In the genomic region with DNA sequence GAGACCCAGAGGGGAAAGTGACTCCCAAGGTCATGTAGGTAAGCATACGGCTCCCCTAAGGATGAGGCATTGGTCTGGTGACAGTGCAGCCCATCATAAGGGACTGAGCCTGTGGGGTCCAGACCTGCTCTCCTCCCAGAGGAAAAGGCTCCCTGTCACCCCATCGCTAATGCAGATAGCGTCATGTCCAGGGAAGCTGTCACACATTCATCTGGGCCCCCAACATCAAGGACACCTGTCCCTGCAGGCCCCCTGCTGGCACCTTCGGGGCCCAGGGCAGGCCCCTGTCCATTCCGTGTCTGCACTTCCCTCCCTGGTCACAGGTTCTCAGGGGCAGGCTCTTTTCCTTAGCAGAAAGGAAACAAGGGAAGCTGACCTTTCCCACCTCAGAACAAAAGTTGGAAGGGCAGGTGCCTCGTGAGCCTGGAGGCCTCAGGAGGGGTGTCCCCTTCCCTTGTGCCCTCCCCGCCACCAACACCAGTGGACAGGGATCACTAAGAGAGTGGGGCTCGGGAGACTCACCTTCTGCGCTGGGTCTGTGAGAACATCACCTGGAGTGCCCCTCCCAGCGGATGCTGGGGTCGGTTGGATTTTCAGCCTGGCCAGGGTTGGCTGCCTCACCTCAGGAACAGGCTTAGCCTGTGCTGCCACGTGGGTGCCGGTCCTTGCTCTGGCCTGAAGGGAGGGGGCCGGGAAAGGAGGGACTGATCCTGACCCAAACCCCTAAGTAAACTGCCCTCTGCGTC, we compare ENCODE assay signal across 9 cellular contexts. TPM values are rescaled to one million over a fixed set of nuclear protein-coding genes. Genes with fewer than 3 reads are reported as not detected.
DNase-seq lines count a peak whose midpoint lies in the region; ATAC-seq, FAIRE-seq and TF ChIP-seq lines count a peak whose summit lies in the region.
"Had no signal": no experiment of that assay in that cellular context is flagged by ENCODE, and none has a peak within 500 bp of the region (broad histone marks: within the 10 kb centered on the region; RNA-seq: fewer than 3 reads in every experiment).

No MANE protein-coding gene starts in this region.

- H3K9me3 ChIP-seq in endothelial cell of umbilical vein (replicated peaks; ENCODE audit: control insufficient read depth, insufficient read depth, low read length) (no peaks in the 10 kb centered on the region), neutrophil (no peaks in the 10 kb centered on the region), MM.1S (replicated peaks; ENCODE audit: insufficient read depth, low read length) (no peaks in the 10 kb centered on the region)

- H3K27me3 ChIP-seq in endothelial cell of umbilical vein (ENCODE audit: control insufficient read depth in 2 of 2, insufficient read depth in 2 of 2, low read length in 2 of 2) (no peaks in the 10 kb centered on the region), neutrophil (no peaks in the 10 kb centered on the region), MM.1S (replicated peaks; ENCODE audit: insufficient read depth, low read length) (no peaks in the 10 kb centered on the region)

- CTCF ChIA-PET in endothelial cell of umbilical vein (lab: Charles Lee), result interaction anchor here (0.9 to 2.5 kb wide), 6 partner anchors 10 to 75 kb away, joined by 4 to 9 read pairs (median 5); partner anchors contain the start of gene LASP1

- H3F3A ChIP-seq in MM.1S (ENCODE audit: insufficient read depth, low read length), result no peaks in the 10 kb centered on the region

- TF ChIP-seq CTCF in endothelial cell of umbilical vein (IDR thresholded peaks at IDR 0.05; ENCODE audit: extremely low read depth in 1 of 2, insufficient read depth in 1 of 2, low read depth in 1 of 2, low read length in 2 of 2), result peak in 1 of 2 donors; percentile 24
- TF ChIP-seq CTCF in neutrophil (IDR thresholded peaks at IDR 0.05), result no peak
- no peak for TF ChIP-seq CTCF in MM.1S (IDR thresholded peaks at IDR 0.05; ENCODE audit: low read length)

- H3K27ac ChIP-seq in endothelial cell of umbilical vein (ENCODE audit: insufficient read depth, low read depth, low read length) (peak overlapping the region; percentile 24), neutrophil (peak overlapping the region; percentile 96), MM.1S (ENCODE audit: low read length) (no peak overlapping the region)

- H3K4me3 ChIP-seq in endothelial cell of umbilical vein (replicated peaks in 1 of 3; ENCODE audit: insufficient read depth in 1 of 3, low read depth in 1 of 3, low read length in 3 of 3) (no peak overlapping the region), neutrophil (ENCODE audit: low read depth in 1 of 2, low read length in 1 of 2) (no peak overlapping the region), MM.1S (ENCODE audit: low read length) (no peak overlapping the region)

- no peaks in the 10 kb centered on the region for H3K9me2 ChIP-seq in MM.1S (replicated peaks; ENCODE audit: insufficient read depth, low read length)

- FAIRE-seq in endothelial cell of umbilical vein (lab: Jason Lieb, UNC), result peak; percentile 68

- BruUV-seq in endothelial cell of umbilical vein (replicated peaks; lab: Mats Ljungman, UMichigan), result no TSS peak

- peak overlapping the region; percentile 59 for H3K27ac Mint-ChIP-seq in stimulated activated naive CD8-positive, alpha-beta T cell treated with anti-CD3 and anti-CD28 coated beads, Interleukin-15, Interleukin-2, amounts not matched to agents 100 ng/mL and 50 ng/mL, for 24 hours

- peaks cover 32% of the 10 kb centered on the region for H3K4me1 ChIP-seq in endothelial cell of umbilical vein (ENCODE audit: control insufficient read depth, extremely low read depth, insufficient read depth, low read length)
- peaks cover 56 to 68% of the 10 kb centered on the region in 2 experiments for H3K4me1 ChIP-seq in neutrophil (ENCODE audit: control insufficient read depth in 1 of 2, insufficient read depth in 1 of 2, low read depth in 1 of 2, low read length in 1 of 2)
- H3K4me1 ChIP-seq in MM.1S (ENCODE audit: low read length), result no peaks in the 10 kb centered on the region

- intact Hi-C loops in endothelial cell of umbilical vein (cut with micrococcal nuclease), result loop anchor here (2.0 kb wide), 1 partner anchor 37 kb away; the partner anchor contains the start of gene LASP1

- no peak overlapping the region for H2AFZ ChIP-seq in endothelial cell of umbilical vein (ENCODE audit: low read depth, low read length)
- H2AFZ ChIP-seq in MM.1S (ENCODE audit: low read length), result no peak overlapping the region

- peaks cover 44% of the 10 kb centered on the region for H3K4me1 Mint-ChIP-seq in stimulated activated naive CD8-positive, alpha-beta T cell treated with anti-CD3 and anti-CD28 coated beads, Interleukin-15, Interleukin-2, amounts not matched to agents 100 ng/mL and 50 ng/mL, for 24 hours (ENCODE audit: low read depth)

- H3K9me3 Mint-ChIP-seq in stimulated activated naive CD8-positive, alpha-beta T cell treated with anti-CD3 and anti-CD28 coated beads, Interleukin-15, Interleukin-2, amounts not matched to agents 100 ng/mL and 50 ng/mL, for 24 hours, result no peaks in the 10 kb centered on the region

- no peak for ATAC-seq in stimulated activated naive CD8-positive, alpha-beta T cell treated with anti-CD3 and anti-CD28 coated beads, Interleukin-15, Interleukin-2, amounts not matched to agents 100 U/mL and 50 U/mL, for 24 hours
- ATAC-seq in GM18868 (IDR thresholded peaks at IDR 0.05; ENCODE audit: unreplicated experiment), result no peak

- no peaks in the 10 kb centered on the region for H4K20me1 ChIP-seq in endothelial cell of umbilical vein (replicated peaks; ENCODE audit: control insufficient read depth, extremely low read depth, insufficient read depth, low read length)
- H4K20me1 ChIP-seq in MM.1S (ENCODE audit: insufficient read depth, low read length), result no peaks in the 10 kb centered on the region

- peaks cover 24% of the 10 kb centered on the region for H3K36me3 Mint-ChIP-seq in stimulated activated naive CD8-positive, alpha-beta T cell treated with anti-CD3 and anti-CD28 coated beads, Interleukin-15, Interleukin-2, amounts not matched to agents 100 ng/mL and 50 ng/mL, for 24 hours (ENCODE audit: low read depth)

- peak overlapping the region; percentile 23 for H3K4me3 Mint-ChIP-seq in stimulated activated naive CD8-positive, alpha-beta T cell treated with anti-CD3 and anti-CD28 coated beads, Interleukin-15, Interleukin-2, amounts not matched to agents 100 ng/mL and 50 ng/mL, for 24 hours

- DNase-seq in stimulated activated naive CD8-positive, alpha-beta T cell treated with anti-CD3 and anti-CD28 coated beads, Interleukin-15, Interleukin-2, amounts not matched to agents 100 U/mL and 50 U/mL, for 24 hours, result no peak
- DNase-seq in endothelial cell of umbilical vein (ENCODE audit: low read depth, low spot score) (no peak), NCI-H2107 (lab: John Stamatoyannopoulos, UW) (no peak), MM.1S (no peak), DMS153 treated with DMSO at 0.1 percent for 48 hours (lab: John Stamatoyannopoulos, UW; ENCODE audit: unreplicated experiment) (no peak)
- DNase-seq: activated gamma-delta T cell had no signal

- no peak overlapping the region for H3K4me2 ChIP-seq in endothelial cell of umbilical vein (ENCODE audit: insufficient read depth, low read length)
- no peak overlapping the region for H3K4me2 ChIP-seq in MM.1S (ENCODE audit: low read depth, low read length)

- H3K79me2 ChIP-seq in endothelial cell of umbilical vein (ENCODE audit: control insufficient read depth, insufficient read depth, low read length) (peaks cover 49% of the 10 kb centered on the region), MM.1S (ENCODE audit: low read length) (peaks cover 67% of the 10 kb centered on the region)

- no peak overlapping the region for H3K9ac ChIP-seq in endothelial cell of umbilical vein (replicated peaks; ENCODE audit: extremely low read depth, insufficient read depth, low read length)
- no peak overlapping the region for H3K9ac ChIP-seq in MM.1S (ENCODE audit: low read length)

- no peaks in the 10 kb centered on the region for H3K27me3 Mint-ChIP-seq in stimulated activated naive CD8-positive, alpha-beta T cell treated with anti-CD3 and anti-CD28 coated beads, Interleukin-15, Interleukin-2, amounts not matched to agents 100 ng/mL and 50 ng/mL, for 24 hours

- no peaks in the 10 kb centered on the region for H3K9me1 ChIP-seq in endothelial cell of umbilical vein (replicated peaks; ENCODE audit: control insufficient read depth, extremely low read depth, insufficient read depth, low read length)

- TF ChIP-seq POLR2A in endothelial cell of umbilical vein (IDR thresholded peaks at IDR 0.05; ENCODE audit: low read depth, low read length), result no peak

- POLR2A ChIA-PET in endothelial cell of umbilical vein (lab: Charles Lee), result interaction anchor here (1.8 kb wide), 1 partner anchor 39 kb away, joined by 10 read pairs; the partner anchor contains the start of gene LASP1

- dilution Hi-C loops in endothelial cell of umbilical vein (cut with MboI; ENCODE audit: extremely low pct_ligation_motif_present, low sequenced_read_pairs), result no loop called here

- H3K36me3 ChIP-seq in endothelial cell of umbilical vein (ENCODE audit: control insufficient read depth in 2 of 2, extremely low read depth in 1 of 2, insufficient read depth in 2 of 2, low read length in 2 of 2), result peaks cover 0 to 23% of the 10 kb centered on the region in 2 experiments
- H3K36me3 ChIP-seq in neutrophil, result peaks cover 86% of the 10 kb centered on the region
- H3K36me3 ChIP-seq in MM.1S (replicated peaks; ENCODE audit: insufficient read depth, low read length), result no peaks in the 10 kb centered on the region

RNA-seq across cellular contexts. Expression of gene LASP1, which starts 38.2 kb away (rescaled TPM):
- 231 and 242 TPM in 2 replicates for total RNA-seq in endothelial cell of umbilical vein
- polyA plus RNA-seq in endothelial cell of umbilical vein, result 214 and 247 TPM in 2 replicates
- polyA plus RNA-seq in endothelial cell of umbilical vein (2011; cell fraction: cytosol; rRNA removed), result 148 and 183 TPM in 2 replicates
- 122 and 137 TPM in 2 replicates for polyA plus RNA-seq in endothelial cell of umbilical vein (2011; cell fraction: nucleus; rRNA removed)
- 177 and 200 TPM in 2 replicates for polyA plus RNA-seq in endothelial cell of umbilical vein (2012)
- polyA minus RNA-seq in endothelial cell of umbilical vein, result 232 and 233 TPM in 2 replicates
- 92.4 TPM for polyA minus RNA-seq in endothelial cell of umbilical vein (2011; cell fraction: cytosol; rRNA and poly(A)+ RNA removed)
- 61.7 and 87.6 TPM in 2 replicates for polyA minus RNA-seq in endothelial cell of umbilical vein (2011; cell fraction: nucleus; rRNA and poly(A)+ RNA removed)

RNA-seq across cellular contexts. Expression of gene RPL23, which starts 54.6 kb away (rescaled TPM):
- total RNA-seq in endothelial cell of umbilical vein, result 1,270 and 1,292 TPM in 2 replicates
- 1,232 and 1,847 TPM in 2 replicates for polyA plus RNA-seq in endothelial cell of umbilical vein
- polyA plus RNA-seq in endothelial cell of umbilical vein (2011; cell fraction: cytosol; rRNA removed), result 2,575 and 3,174 TPM in 2 replicates
- 730 and 736 TPM in 2 replicates for polyA plus RNA-seq in endothelial cell of umbilical vein (2011; cell fraction: nucleus; rRNA removed)
- 2,834 and 3,213 TPM in 2 replicates for polyA plus RNA-seq in endothelial cell of umbilical vein (2012)
- polyA minus RNA-seq in endothelial cell of umbilical vein, result 432 and 546 TPM in 2 replicates
- polyA minus RNA-seq in endothelial cell of umbilical vein (2011; cell fraction: cytosol; rRNA and poly(A)+ RNA removed), result 658 TPM
- polyA minus RNA-seq in endothelial cell of umbilical vein (2011; cell fraction: nucleus; rRNA and poly(A)+ RNA removed), result 81.9 and 97.6 TPM in 2 replicates

RNA-seq across cellular contexts. Expression of gene FBXO47, which starts 59.1 kb away (rescaled TPM):
- total RNA-seq in endothelial cell of umbilical vein, result not detected in 2 replicates
- not detected in 2 replicates for polyA plus RNA-seq in endothelial cell of umbilical vein
- not detected in 2 replicates for polyA plus RNA-seq in endothelial cell of umbilical vein (2011; cell fraction: cytosol; rRNA removed)
- polyA plus RNA-seq in endothelial cell of umbilical vein (2011; cell fraction: nucleus; rRNA removed), result not detected in 2 replicates
- polyA plus RNA-seq in endothelial cell of umbilical vein (2012), result not detected in 2 replicates
- not detected in 2 replicates for polyA minus RNA-seq in endothelial cell of umbilical vein
- not detected for polyA minus RNA-seq in endothelial cell of umbilical vein (2011; cell fraction: cytosol; rRNA and poly(A)+ RNA removed)
- not detected in 2 replicates for polyA minus RNA-seq in endothelial cell of umbilical vein (2011; cell fraction: nucleus; rRNA and poly(A)+ RNA removed)
